In the genomic region with DNA sequence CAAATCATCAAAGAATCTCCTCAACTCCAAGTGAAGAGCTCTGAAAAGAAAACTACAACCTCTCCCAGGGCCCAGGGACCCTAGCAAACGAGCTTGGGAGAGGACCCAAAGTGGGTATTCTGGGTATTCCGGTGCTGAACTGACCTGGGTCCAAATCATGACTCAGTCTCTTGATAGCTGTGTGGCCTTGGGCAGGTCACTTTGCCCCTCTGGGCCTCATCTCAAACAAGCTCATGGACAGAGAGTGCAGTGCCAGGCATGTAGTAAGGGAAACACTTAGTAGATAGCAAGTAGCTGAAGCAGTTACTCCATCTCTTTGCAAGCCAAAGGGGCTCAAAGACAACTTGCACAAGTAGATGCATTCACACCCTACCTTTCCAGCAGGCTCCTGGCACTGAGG, we compare ENCODE assay signal across 19 cellular contexts. TPM values are rescaled to one million over a fixed set of nuclear protein-coding genes. Genes with fewer than 3 reads are reported as not detected.
DNase-seq lines count a peak whose midpoint lies in the region; ATAC-seq, FAIRE-seq and TF ChIP-seq lines count a peak whose summit lies in the region.
"Had no signal": no experiment of that assay in that cellular context is flagged by ENCODE, and none has a peak within 500 bp of the region (broad histone marks: within the 10 kb centered on the region; RNA-seq: fewer than 3 reads in every experiment).

No MANE protein-coding gene starts in this region.

- intact Hi-C loops in HepG2 (cut with micrococcal nuclease; ENCODE audit: unreplicated experiment), result no loop called here
- intact Hi-C loops in right lobe of liver (cut with DNase I), result no loop called here
- intact Hi-C loops in K562 (cut with micrococcal nuclease), result no loop called here

- BruUV-seq in HepG2 (replicated peaks; lab: Mats Ljungman, UMichigan) (TSS peak; percentile 52), K562 (replicated peaks; lab: Mats Ljungman, UMichigan) (no TSS peak)

- in situ Hi-C loops in HepG2 (cut with HindIII; ENCODE audit: extremely low pct_ligation_motif_present, low pct_unique_long_range_greater_than_20kb), result no loop called here
- in situ Hi-C loops in K562 (cut with MboI), result no loop called here

- FAIRE-seq in HepG2 (lab: Jason Lieb, UNC) (no peak), K562 (lab: Jason Lieb, UNC) (no peak)
- FAIRE-seq: A204.1, G401.6 had no signal

- no peaks in the 10 kb centered on the region for H3K36me3 Mint-ChIP-seq in naive thymus-derived CD8-positive, alpha-beta T cell
- no peaks in the 10 kb centered on the region for H3K36me3 Mint-ChIP-seq in type B pancreatic cell

- DNase-seq in HepG2 (ENCODE audit: low spot score) (no peak), right lobe of liver (no peak), K562 (ENCODE audit: extremely low read depth in 1 of 4, low spot score in 3 of 4) (no peak), type B pancreatic cell (ENCODE audit: extremely low spot score, unreplicated experiment) (no peak), NCI-H2107 (lab: John Stamatoyannopoulos, UW) (no peak), NCI-H2107 treated with DMSO at 0.1 percent for 48 hours (lab: John Stamatoyannopoulos, UW; ENCODE audit: unreplicated experiment) (no peak)
- peak in 1 of 10 donors; percentile 45 for DNase-seq in naive thymus-derived CD8-positive, alpha-beta T cell
- DNase-seq: GM23248, HFFc6, NCI-H1436 treated with DMSO at 0.1 percent for 48 hours, NCI-H2081 treated with DMSO at 0.1 percent for 48 hours, NCI-H226, NCI-H526 had no signal

- TF ChIP-seq CTCF in HepG2 (CRISPR knock-in tag; IDR thresholded peaks at IDR 0.05) (no peak), right lobe of liver (IDR thresholded peaks at IDR 0.05) (no peak), K562 (IDR thresholded peaks at IDR 0.05 in 2 of 3, conservative IDR thresholded peaks at IDR 0.05 in 1 of 3; ENCODE audit: insufficient read depth in 2 of 3, low read depth in 1 of 3, low read length in 3 of 3) (no peak), type B pancreatic cell (conservative IDR thresholded peaks at IDR 0.05) (no peak)

- POLR2A ChIA-PET in HepG2 (lab: Yijun Ruan, JAX), result interaction anchor here (0.8 to 4.4 kb wide), 3 partner anchors 9 to 202 kb away, joined by 3 to 55 read pairs (median 4); a partner anchor contains a TSS
- POLR2A ChIA-PET in K562 (lab: Yijun Ruan, JAX), result interaction anchor here (0.6 to 1.3 kb wide), 5 partner anchors 9 to 331 kb away, joined by 3 to 7 read pairs (median 3); no protein-coding TSS in a partner anchor
- POLR2A ChIA-PET in naive thymus-derived CD8-positive, alpha-beta T cell (lab: Charles Lee), result interaction anchor here (1.5 kb wide), 1 partner anchor 202 kb away, joined by 6 read pairs; a partner anchor contains a TSS

- TF ChIP-seq RAD21 in HepG2 (CRISPR knock-in tag; IDR thresholded peaks at IDR 0.05) (no peak), K562 (CRISPR knock-in tag; conservative IDR thresholded peaks at IDR 0.05 in 1 of 2, IDR thresholded peaks at IDR 0.05 in 1 of 2) (no peak)

- no peaks in the 10 kb centered on the region for H3K27me3 Mint-ChIP-seq in naive thymus-derived CD8-positive, alpha-beta T cell
- peaks cover 18% of the 10 kb centered on the region for H3K27me3 Mint-ChIP-seq in type B pancreatic cell

- H3K27ac Mint-ChIP-seq in naive thymus-derived CD8-positive, alpha-beta T cell, result peak overlapping the region in 4 of 10 donors; percentile 2 to 71 (median 30)
- H3K27ac Mint-ChIP-seq in type B pancreatic cell, result peak overlapping the region; percentile 59
- H3K27ac Mint-ChIP-seq: HFFc6 had no signal

- H3K4me1 ChIP-seq in HepG2 (ENCODE audit: insufficient read depth, low read length) (peaks cover 100% of the 10 kb centered on the region), right lobe of liver (peaks cover 0 to 35% (median 11%) of the 10 kb centered on the region in 4 donors), K562 (replicated peaks in 1 of 2; ENCODE audit: control insufficient read depth in 2 of 2, insufficient read depth in 2 of 2, low read length in 2 of 2) (peaks cover 48 to 55% of the 10 kb centered on the region in 2 experiments)

- H3K36me3 ChIP-seq in HepG2 (replicated peaks in 1 of 2; ENCODE audit: control insufficient read depth in 1 of 2, insufficient read depth in 2 of 2, low read length in 2 of 2) (no peaks in the 10 kb centered on the region), right lobe of liver (no peaks in the 10 kb centered on the region), K562 (ENCODE audit: control insufficient read depth, insufficient read depth, low read length) (no peaks in the 10 kb centered on the region)

- H3K9me3 ChIP-seq in HepG2 (ENCODE audit: low read length) (no peaks in the 10 kb centered on the region), right lobe of liver (no peaks in the 10 kb centered on the region), K562 (replicated peaks; ENCODE audit: control insufficient read depth, insufficient read depth, low read depth, low read length) (no peaks in the 10 kb centered on the region)

- H2AFZ ChIP-seq in HepG2 (ENCODE audit: low read length) (no peak overlapping the region), K562 (ENCODE audit: low read depth, low read length) (no peak overlapping the region)
- H2AFZ ChIP-seq: GM23248 had no signal

- TF ChIP-seq EP300 in HepG2 (IDR thresholded peaks at IDR 0.05; ENCODE audit: low read depth in 2 of 2, low read length in 2 of 2) (no peak), HepG2 (CRISPR knock-in tag; IDR thresholded peaks at IDR 0.05; ENCODE audit: borderline replicate concordance) (no peak), K562 (IDR thresholded peaks at IDR 0.05; ENCODE audit: low read length) (no peak)

- H4K20me1 ChIP-seq in HepG2 (ENCODE audit: insufficient read depth, low read length) (no peaks in the 10 kb centered on the region), K562 (replicated peaks; ENCODE audit: control insufficient read depth, insufficient read depth, low read length) (peaks cover 4% of the 10 kb centered on the region; the same call in 1 of the 2 replicates)

- peaks cover 38 to 63% (median 54%) of the 10 kb centered on the region in 4 donors for H3K4me1 Mint-ChIP-seq in naive thymus-derived CD8-positive, alpha-beta T cell
- H3K4me1 Mint-ChIP-seq in type B pancreatic cell (ENCODE audit: unreplicated experiment), result peaks cover 18% of the 10 kb centered on the region

- H3K27ac ChIP-seq in HepG2 (ENCODE audit: extremely low read length, insufficient read depth, low read length) (peak overlapping the region; percentile 97), right lobe of liver (no peak overlapping the region), K562 (ENCODE audit: extremely low read depth, low read depth, low read length) (no peak overlapping the region)
- H3K27ac ChIP-seq: GM23248, RWPE1 had no signal

- H3K4me3 Mint-ChIP-seq in naive thymus-derived CD8-positive, alpha-beta T cell, result peak overlapping the region in 6 of 10 donors; percentile 26 to 62 (median 35)
- H3K4me3 Mint-ChIP-seq in type B pancreatic cell, result no peak overlapping the region
- H3K4me3 Mint-ChIP-seq: HFFc6 had no signal

- CTCF ChIA-PET in HepG2 (lab: Yijun Ruan, JAX; ENCODE audit: low intra/inter-chr PET ratio, low total read pairs), result no interaction called here
- CTCF ChIA-PET in K562 (lab: Yijun Ruan, JAX; ENCODE audit: low intra/inter-chr PET ratio), result no interaction called here

- WGBS in HepG2 (ENCODE audit: low lambda C conversion rate), result 14% methylated on average over 1 of the region's 2 CpGs
- 80% methylated on average over 1 of the region's 2 CpGs for WGBS in right lobe of liver (ENCODE audit: insufficient coverage, low coverage, low lambda C conversion rate, missing lambda C conversion rate)
- 40% methylated on average over 2 of the region's 2 CpGs for WGBS in K562 (ENCODE audit: insufficient coverage, low coverage, missing lambda C conversion rate)

- peak overlapping the region; percentile 75 for H3K9ac ChIP-seq in HepG2 (ENCODE audit: insufficient read depth, low read depth, low read length)
- H3K9ac ChIP-seq in K562 (ENCODE audit: insufficient read depth in 1 of 2, low read depth in 2 of 2, low read length in 2 of 2), result no peak overlapping the region
- H3K9ac ChIP-seq: GM23248 had no signal

- H3K79me2 ChIP-seq in HepG2 (ENCODE audit: insufficient read depth, low read length), result no peaks in the 10 kb centered on the region
- H3K79me2 ChIP-seq in K562 (ENCODE audit: control insufficient read depth, insufficient read depth, low read length), result no peaks in the 10 kb centered on the region

- H3K4me2 ChIP-seq in HepG2 (ENCODE audit: low read depth, low read length) (peak overlapping the region; percentile 57), K562 (ENCODE audit: insufficient read depth, low read length) (no peak overlapping the region)

- TF ChIP-seq POLR2A in HepG2 (IDR thresholded peaks at IDR 0.05; ENCODE audit: insufficient read depth in 1 of 2, low read depth in 2 of 2, low read length in 2 of 2), result no peak
- no peak for TF ChIP-seq POLR2A in right lobe of liver (IDR thresholded peaks at IDR 0.05)
- no peak for TF ChIP-seq POLR2A in K562 (conservative IDR thresholded peaks at IDR 0.05)

- peaks cover 10% of the 10 kb centered on the region for H3K9me1 ChIP-seq in K562 (ENCODE audit: control insufficient read depth, insufficient read depth, low read length)

- no peaks in the 10 kb centered on the region for H3K9me3 Mint-ChIP-seq in naive thymus-derived CD8-positive, alpha-beta T cell
- H3K9me3 Mint-ChIP-seq in type B pancreatic cell, result no peaks in the 10 kb centered on the region
- H3K9me3 Mint-ChIP-seq: HFFc6 had no signal

- ATAC-seq in HepG2, result no peak
- ATAC-seq in right lobe of liver, result no peak
- no peak for ATAC-seq in K562
- no peak for ATAC-seq in naive thymus-derived CD8-positive, alpha-beta T cell
- no peak for ATAC-seq in GM18519 (IDR thresholded peaks at IDR 0.05; ENCODE audit: low FRiP score, unreplicated experiment)

- H3K4me3 ChIP-seq in HepG2 (replicated peaks in 1 of 3; ENCODE audit: insufficient read depth in 1 of 3, low read depth in 2 of 3, low read length in 3 of 3) (peak overlapping the region in 1 of 3 experiments; percentile 20; a peak in 1 of 6 replicates), right lobe of liver (no peak overlapping the region), K562 (no peak overlapping the region)
- H3K4me3 ChIP-seq: GM23248 had no signal

- H3K27me3 ChIP-seq in HepG2 (ENCODE audit: control insufficient read depth in 1 of 2, insufficient read depth in 2 of 2, low read length in 2 of 2), result no peaks in the 10 kb centered on the region
- no peaks in the 10 kb centered on the region for H3K27me3 ChIP-seq in right lobe of liver
- no peaks in the 10 kb centered on the region for H3K27me3 ChIP-seq in K562 (ENCODE audit: control insufficient read depth in 2 of 2, insufficient read depth in 2 of 2, low read length in 2 of 2)

RNA-seq across cellular contexts. Expression of a gene that starts 12.4 kb away (rescaled TPM):
- 2.5 and 3.7 TPM in 2 replicates for total RNA-seq in HepG2 (2016; rRNA removed; fragmentation: Illumina TruSeq; extraction: Trizol)
- total RNA-seq in HepG2 (2016; cell fraction: cytosol; rRNA removed; fragmentation: Illumina TruSeq; extraction: Trizol; ENCODE audit: low read depth), result 0.40 and 0.71 TPM in 2 replicates
- 2.5 and 3.7 TPM in 2 replicates for total RNA-seq in HepG2 (2016; cell fraction: insoluble cytoplasmic fraction; rRNA removed; fragmentation: Illumina TruSeq; extraction: Trizol)
- 1.2 and 1.4 TPM in 2 replicates for total RNA-seq in HepG2 (2016; cell fraction: membrane; rRNA removed; fragmentation: Illumina TruSeq; extraction: Trizol)
- 7.7 and 9.1 TPM in 2 replicates for total RNA-seq in HepG2 (2016; cell fraction: nucleus; rRNA removed; fragmentation: Illumina TruSeq; extraction: Trizol)
- 3.8 and 8.3 TPM in 2 replicates for polyA plus RNA-seq in HepG2 (2011; rRNA removed)
- polyA plus RNA-seq in HepG2 (2011; cell fraction: cytosol; rRNA removed), result 1.2 and 1.9 TPM in 2 replicates
- 34.1 and 36.0 TPM in 2 replicates for polyA plus RNA-seq in HepG2 (2011; cell fraction: nucleus; rRNA removed)
- polyA plus RNA-seq in HepG2 (2012), result 2.4 and 4.2 TPM in 2 replicates
- 0.34 and 0.45 TPM in 2 replicates for polyA plus RNA-seq in HepG2 (2016; cell fraction: cytosol; fragmentation: Illumina TruSeq; extraction: Trizol; ENCODE audit: low read depth)
- 1.7 and 2.1 TPM in 2 replicates for polyA plus RNA-seq in HepG2 (2016; cell fraction: insoluble cytoplasmic fraction; fragmentation: Illumina TruSeq; extraction: Trizol; ENCODE audit: low read depth)
- 0.49 and 0.72 TPM in 2 replicates for polyA plus RNA-seq in HepG2 (2016; cell fraction: membrane; fragmentation: Illumina TruSeq; extraction: Trizol; ENCODE audit: low read depth)
- polyA plus RNA-seq in HepG2 (2016; cell fraction: nucleus; fragmentation: Illumina TruSeq; extraction: Trizol; ENCODE audit: insufficient read depth, low read depth), result 7.7 and 7.8 TPM in 2 replicates
- 0.35 and 13.5 TPM in 2 replicates for polyA minus RNA-seq in HepG2 (2011; rRNA and poly(A)+ RNA removed; ENCODE audit: low replicate concordance)
- 0.88 and 2.8 TPM in 2 replicates for polyA minus RNA-seq in HepG2 (2011; cell fraction: cytosol; rRNA and poly(A)+ RNA removed)
- 11.3 and 17.3 TPM in 2 replicates for polyA minus RNA-seq in HepG2 (2011; cell fraction: nucleus; rRNA and poly(A)+ RNA removed)
- 1 to 10 TPM; 1.3 to 6.0 (median 4.6) TPM for total RNA-seq in right lobe of liver
- 3.9 and 10.0 TPM in 2 replicates for total RNA-seq in K562 (2011; cell fraction: chromatin; rRNA removed; ENCODE audit: low replicate concordance)
- 3.8 and 4.5 TPM in 2 replicates for total RNA-seq in K562 (2011; cell fraction: nucleolus; rRNA removed)
- total RNA-seq in K562 (2011; cell fraction: nucleoplasm; rRNA removed), result 5.1 and 6.0 TPM in 2 replicates
- total RNA-seq in K562 (2014; rRNA removed), result 0.50 and 0.73 TPM in 2 replicates
- 0.62 and 1.0 TPM in 2 replicates for total RNA-seq in K562 (2014; rRNA removed; fragmentation: Illumina TruSeq; extraction: Trizol)
- 0.60 and 0.69 TPM in 2 replicates for total RNA-seq in K562 (2015; rRNA removed; fragmentation: Illumina TruSeq; extraction: Trizol)
- total RNA-seq in K562 (2021), result 1.5 and 1.6 TPM in 2 replicates
- 1.0 and 1.2 TPM in 2 replicates for polyA plus RNA-seq in K562 (2011; rRNA removed)
- polyA plus RNA-seq in K562 (2011; cell fraction: cytosol; rRNA removed), result 0.47 and 0.69 TPM in 2 replicates
- polyA plus RNA-seq in K562 (2011; cell fraction: nucleus; rRNA removed), result 4.9 and 7.1 TPM in 2 replicates
- 0.65 and 1.1 TPM in 2 replicates for polyA plus RNA-seq in K562 (2012)
- polyA plus RNA-seq in K562 (2014; fragmentation: Illumina TruSeq; extraction: Trizol), result 0.82 and 1.00 TPM in 2 replicates
- polyA plus RNA-seq in K562 (2014; fragmentation: Nextera tagmentation; extraction: Ambion mirVana), result under 1 TPM; 0.62 to 0.75 TPM
- 0.62 and 0.69 TPM in 2 replicates for polyA plus RNA-seq in K562 (2014; rRNA removed)
- 0.45 and 0.95 TPM in 2 replicates for polyA minus RNA-seq in K562 (2011; rRNA and poly(A)+ RNA removed)
- 0.95 TPM in 1 of 2 replicates, not detected in the other for polyA minus RNA-seq in K562 (2011; cell fraction: cytosol; rRNA and poly(A)+ RNA removed)
- 1.9 and 2.3 TPM in 2 replicates for polyA minus RNA-seq in K562 (2011; cell fraction: nucleus; rRNA and poly(A)+ RNA removed)
- total RNA-seq in naive thymus-derived CD8-positive, alpha-beta T cell, result 10 to 100 TPM; 40.0 to 41.8 TPM
- polyA plus RNA-seq in naive thymus-derived CD8-positive, alpha-beta T cell, result 10 to 100 TPM; 11.4 to 16.5 (median 14.0) TPM
- total RNA-seq in type B pancreatic cell (ENCODE audit: low replicate concordance), result 0.97 and 2.8 TPM in 2 replicates
- total RNA-seq: HFFc6, LHCN-M2 had no signal
- polyA plus RNA-seq: GM23248 had no signal

RNA-seq across cellular contexts. Expression of a gene that starts 53.6 kb away (rescaled TPM):
- total RNA-seq in HepG2 (2016; rRNA removed; fragmentation: Illumina TruSeq; extraction: Trizol) (not detected in 2 replicates), right lobe of liver (under 1 TPM in 1 of 6 experiments, not detected in 5; 0.55 TPM), K562 (2014; rRNA removed) (0.18 TPM in 1 of 2 replicates, not detected in the other), K562 (2014; rRNA removed; fragmentation: Illumina TruSeq; extraction: Trizol) (not detected in 2 replicates), K562 (2015; rRNA removed; fragmentation: Illumina TruSeq; extraction: Trizol) (not detected in 2 replicates), K562 (2021) (not detected in 2 replicates), type B pancreatic cell (ENCODE audit: low replicate concordance) (not detected in 2 replicates)
- not detected in 2 replicates for total RNA-seq in HepG2 (2016; cell fraction: cytosol; rRNA removed; fragmentation: Illumina TruSeq; extraction: Trizol; ENCODE audit: low read depth)
- total RNA-seq in HepG2 (2016; cell fraction: insoluble cytoplasmic fraction; rRNA removed; fragmentation: Illumina TruSeq; extraction: Trizol), result not detected in 2 replicates
- not detected in 2 replicates for total RNA-seq in HepG2 (2016; cell fraction: membrane; rRNA removed; fragmentation: Illumina TruSeq; extraction: Trizol)
- not detected in 2 replicates for total RNA-seq in HepG2 (2016; cell fraction: nucleus; rRNA removed; fragmentation: Illumina TruSeq; extraction: Trizol)
- polyA plus RNA-seq in HepG2 (2011; rRNA removed) (not detected in 2 replicates), K562 (2011; rRNA removed) (not detected in 2 replicates), K562 (2014; fragmentation: Illumina TruSeq; extraction: Trizol) (not detected in 2 replicates), K562 (2014; fragmentation: Nextera tagmentation; extraction: Ambion mirVana) (not detected), K562 (2014; rRNA removed) (not detected in 2 replicates)
- polyA plus RNA-seq in HepG2 (2011; cell fraction: cytosol; rRNA removed), result not detected in 2 replicates
- polyA plus RNA-seq in HepG2 (2011; cell fraction: nucleus; rRNA removed), result not detected in 2 replicates
- polyA plus RNA-seq in HepG2 (2012), result not detected in 2 replicates
- not detected in 2 replicates for polyA plus RNA-seq in HepG2 (2016; cell fraction: cytosol; fragmentation: Illumina TruSeq; extraction: Trizol; ENCODE audit: low read depth)
- polyA plus RNA-seq in HepG2 (2016; cell fraction: insoluble cytoplasmic fraction; fragmentation: Illumina TruSeq; extraction: Trizol; ENCODE audit: low read depth), result not detected in 2 replicates
- not detected in 2 replicates for polyA plus RNA-seq in HepG2 (2016; cell fraction: membrane; fragmentation: Illumina TruSeq; extraction: Trizol; ENCODE audit: low read depth)
- not detected in 2 replicates for polyA plus RNA-seq in HepG2 (2016; cell fraction: nucleus; fragmentation: Illumina TruSeq; extraction: Trizol; ENCODE audit: insufficient read depth, low read depth)
- polyA minus RNA-seq in HepG2 (2011; rRNA and poly(A)+ RNA removed; ENCODE audit: low replicate concordance), result not detected in 2 replicates
- not detected in 2 replicates for polyA minus RNA-seq in HepG2 (2011; cell fraction: cytosol; rRNA and poly(A)+ RNA removed)
- polyA minus RNA-seq in HepG2 (2011; cell fraction: nucleus; rRNA and poly(A)+ RNA removed), result not detected in 2 replicates
- total RNA-seq in K562 (2011; cell fraction: chromatin; rRNA removed; ENCODE audit: low replicate concordance), result not detected in 2 replicates
- total RNA-seq in K562 (2011; cell fraction: nucleolus; rRNA removed), result not detected in 2 replicates
- not detected in 2 replicates for total RNA-seq in K562 (2011; cell fraction: nucleoplasm; rRNA removed)
- polyA plus RNA-seq in K562 (2011; cell fraction: cytosol; rRNA removed), result not detected in 2 replicates
- not detected in 2 replicates for polyA plus RNA-seq in K562 (2011; cell fraction: nucleus; rRNA removed)
- not detected in 2 replicates for polyA plus RNA-seq in K562 (2012)
- not detected in 2 replicates for polyA minus RNA-seq in K562 (2011; rRNA and poly(A)+ RNA removed)
- polyA minus RNA-seq in K562 (2011; cell fraction: cytosol; rRNA and poly(A)+ RNA removed), result not detected in 2 replicates
- not detected in 2 replicates for polyA minus RNA-seq in K562 (2011; cell fraction: nucleus; rRNA and poly(A)+ RNA removed)
- 1 to 10 TPM; 2.7 to 2.8 TPM for total RNA-seq in naive thymus-derived CD8-positive, alpha-beta T cell
- polyA plus RNA-seq in naive thymus-derived CD8-positive, alpha-beta T cell, result not detected
- total RNA-seq: GM23248, HFFc6, LHCN-M2, SK-MEL-5 had no signal
- polyA plus RNA-seq: GM23248 had no signal
